In the genomic region with DNA sequence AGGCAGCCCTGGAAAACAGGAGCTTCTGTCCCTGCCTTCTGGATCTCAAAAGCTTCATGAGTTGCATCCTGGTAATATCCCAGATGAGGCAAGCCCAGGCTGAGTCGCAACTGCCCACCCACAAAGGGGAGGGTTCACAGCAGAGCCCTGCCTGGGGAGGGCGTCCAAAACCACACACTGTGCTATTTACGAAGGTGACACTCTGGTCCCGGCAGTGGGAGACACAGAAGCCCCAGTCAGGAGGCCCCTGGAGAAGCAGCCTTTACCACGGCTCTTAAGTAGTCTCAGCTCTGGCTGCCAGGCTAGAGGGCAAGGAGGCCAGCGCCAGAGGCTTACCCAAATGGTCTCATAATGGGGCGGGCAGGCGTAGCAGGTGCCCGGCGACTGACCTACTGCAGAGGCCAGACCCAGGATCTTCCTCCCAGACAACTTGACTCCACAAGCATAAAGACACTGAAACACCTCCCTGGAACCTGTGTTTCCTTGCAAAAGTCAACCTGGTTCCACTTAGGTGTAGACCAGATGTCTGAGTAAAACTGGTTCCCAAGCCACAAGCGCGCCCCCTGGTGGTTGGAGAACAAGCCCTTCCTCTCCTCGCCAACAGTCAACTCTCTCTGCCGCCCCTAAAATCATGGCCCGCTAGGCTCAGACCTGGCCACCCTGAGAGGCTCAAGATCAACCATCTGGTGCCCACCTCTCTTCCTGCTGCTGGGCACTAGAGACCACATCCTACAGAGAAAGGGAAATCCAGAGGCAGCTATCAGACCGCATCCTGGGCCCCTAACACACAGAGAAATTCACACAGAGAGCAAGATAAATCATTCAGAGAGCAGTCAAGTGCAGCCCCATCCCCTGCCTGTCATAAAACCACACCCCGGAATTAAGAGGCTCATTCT, we compare ENCODE assay signal across 1 cellular context.
TF ChIP-seq lines count a peak whose summit lies in the region.

No MANE protein-coding gene starts in this region.

TF ChIP-seq in HepG2, 621 proteins besides CTCF, POLR2A, EP300 and RAD21 (continued from another document and continues in another):
- TF ChIP-seq, protein P1, sequence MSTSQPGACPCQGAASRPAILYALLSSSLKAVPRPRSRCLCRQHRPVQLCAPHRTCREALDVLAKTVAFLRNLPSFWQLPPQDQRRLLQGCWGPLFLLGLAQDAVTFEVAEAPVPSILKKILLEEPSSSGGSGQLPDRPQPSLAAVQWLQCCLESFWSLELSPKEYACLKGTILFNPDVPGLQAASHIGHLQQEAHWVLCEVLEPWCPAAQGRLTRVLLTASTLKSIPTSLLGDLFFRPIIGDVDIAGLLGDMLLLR (CRISPR knock-in tag; IDR thresholded peaks at IDR 0.05): 0 out of 2 replicates have a peak, but pooled peaks have one; percentile 43
- TF ChIP-seq TP53 (CRISPR knock-in tag; conservative IDR thresholded peaks at IDR 0.05): no peak
- TF ChIP-seq ZNF569 (CRISPR knock-in tag; IDR thresholded peaks at IDR 0.05; ENCODE audit: borderline replicate concordance): no peak
- no peak for TF ChIP-seq PTBP1 (IDR thresholded peaks at IDR 0.05; ENCODE audit: low read depth, low read length, poor library complexity, severe bottlenecking)
- TF ChIP-seq SMC3 (IDR thresholded peaks at IDR 0.05; ENCODE audit: low read length): peak; percentile 87
- no peak for TF ChIP-seq ZNF460 (CRISPR knock-in tag; IDR thresholded peaks at IDR 0.05; ENCODE audit: borderline replicate concordance)
- TF ChIP-seq RBFOX2 (IDR thresholded peaks at IDR 0.05; ENCODE audit: low read depth, low read length): peak; percentile 69
- TF ChIP-seq, protein P2, sequence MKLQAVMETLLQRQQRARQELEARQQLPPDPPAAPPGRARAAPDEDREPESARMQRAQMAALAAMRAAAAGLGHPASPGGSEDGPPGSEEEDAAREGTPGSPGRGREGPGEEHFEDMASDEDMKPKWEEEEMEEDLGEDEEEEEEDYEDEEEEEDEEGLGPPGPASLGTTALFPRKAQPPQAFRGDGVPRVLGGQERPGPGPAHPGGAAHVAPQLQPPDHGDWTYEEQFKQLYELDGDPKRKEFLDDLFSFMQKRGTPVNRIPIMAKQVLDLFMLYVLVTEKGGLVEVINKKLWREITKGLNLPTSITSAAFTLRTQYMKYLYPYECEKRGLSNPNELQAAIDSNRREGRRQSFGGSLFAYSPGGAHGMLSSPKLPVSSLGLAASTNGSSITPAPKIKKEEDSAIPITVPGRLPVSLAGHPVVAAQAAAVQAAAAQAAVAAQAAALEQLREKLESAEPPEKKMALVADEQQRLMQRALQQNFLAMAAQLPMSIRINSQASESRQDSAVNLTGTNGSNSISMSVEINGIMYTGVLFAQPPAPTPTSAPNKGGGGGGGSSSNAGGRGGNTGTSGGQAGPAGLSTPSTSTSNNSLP (IDR thresholded peaks at IDR 0.05; ENCODE audit: low read depth, low read length): peak; percentile 39; the same call in 1 of the 2 replicates
- no peak for TF ChIP-seq TBX2 (CRISPR knock-in tag; IDR thresholded peaks at IDR 0.05; ENCODE audit: borderline replicate concordance)
- no peak for TF ChIP-seq CEBPG (CRISPR knock-in tag; IDR thresholded peaks at IDR 0.05)
- TF ChIP-seq KMT2A (CRISPR knock-in tag; IDR thresholded peaks at IDR 0.05): peak; percentile 87
- 0 out of 2 replicates have a peak, but pooled peaks have one; percentile 56 for TF ChIP-seq KLF12 (CRISPR knock-in tag; IDR thresholded peaks at IDR 0.05; ENCODE audit: borderline replicate concordance)
- TF ChIP-seq ZSCAN22 (CRISPR knock-in tag; IDR thresholded peaks at IDR 0.05): no peak
- no peak; the same call in 1 of the 2 replicates for TF ChIP-seq POLR2AphosphoS5 (IDR thresholded peaks at IDR 0.05; ENCODE audit: low read depth, low read length)
- no peak for TF ChIP-seq ZNF317 (CRISPR knock-in tag; IDR thresholded peaks at IDR 0.05)
- TF ChIP-seq ZMYM4 (CRISPR knock-in tag; IDR thresholded peaks at IDR 0.05): peak; percentile 19; the same call in 1 of the 2 replicates
- TF ChIP-seq ZNF205 (CRISPR knock-in tag; IDR thresholded peaks at IDR 0.05): no peak; the same call in 1 of the 2 replicates
- peak; percentile 36; the same call in 1 of the 2 replicates for TF ChIP-seq ZNF619 (CRISPR knock-in tag; IDR thresholded peaks at IDR 0.05)
- TF ChIP-seq, protein P3, sequence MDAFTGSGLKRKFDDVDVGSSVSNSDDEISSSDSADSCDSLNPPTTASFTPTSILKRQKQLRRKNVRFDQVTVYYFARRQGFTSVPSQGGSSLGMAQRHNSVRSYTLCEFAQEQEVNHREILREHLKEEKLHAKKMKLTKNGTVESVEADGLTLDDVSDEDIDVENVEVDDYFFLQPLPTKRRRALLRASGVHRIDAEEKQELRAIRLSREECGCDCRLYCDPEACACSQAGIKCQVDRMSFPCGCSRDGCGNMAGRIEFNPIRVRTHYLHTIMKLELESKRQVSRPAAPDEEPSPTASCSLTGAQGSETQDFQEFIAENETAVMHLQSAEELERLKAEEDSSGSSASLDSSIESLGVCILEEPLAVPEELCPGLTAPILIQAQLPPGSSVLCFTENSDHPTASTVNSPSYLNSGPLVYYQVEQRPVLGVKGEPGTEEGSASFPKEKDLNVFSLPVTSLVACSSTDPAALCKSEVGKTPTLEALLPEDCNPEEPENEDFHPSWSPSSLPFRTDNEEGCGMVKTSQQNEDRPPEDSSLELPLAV (CRISPR knock-in tag; conservative IDR thresholded peaks at IDR 0.05; ENCODE audit: low read depth): no peak
- TF ChIP-seq WIZ (CRISPR knock-in tag; IDR thresholded peaks at IDR 0.05): no peak
- TF ChIP-seq HNRNPUL1 (IDR thresholded peaks at IDR 0.05; ENCODE audit: low read depth, low read length): no peak
- TF ChIP-seq ZEB1 (IDR thresholded peaks at IDR 0.05; ENCODE audit: insufficient replicate concordance, low read depth): no peak
- TF ChIP-seq TOPORS (CRISPR knock-in tag; IDR thresholded peaks at IDR 0.05): 0 out of 2 replicates have a peak, but pooled peaks have one; percentile 66
- TF ChIP-seq MAFG (CRISPR knock-in tag; IDR thresholded peaks at IDR 0.05): no peak
- TF ChIP-seq, protein P4, sequence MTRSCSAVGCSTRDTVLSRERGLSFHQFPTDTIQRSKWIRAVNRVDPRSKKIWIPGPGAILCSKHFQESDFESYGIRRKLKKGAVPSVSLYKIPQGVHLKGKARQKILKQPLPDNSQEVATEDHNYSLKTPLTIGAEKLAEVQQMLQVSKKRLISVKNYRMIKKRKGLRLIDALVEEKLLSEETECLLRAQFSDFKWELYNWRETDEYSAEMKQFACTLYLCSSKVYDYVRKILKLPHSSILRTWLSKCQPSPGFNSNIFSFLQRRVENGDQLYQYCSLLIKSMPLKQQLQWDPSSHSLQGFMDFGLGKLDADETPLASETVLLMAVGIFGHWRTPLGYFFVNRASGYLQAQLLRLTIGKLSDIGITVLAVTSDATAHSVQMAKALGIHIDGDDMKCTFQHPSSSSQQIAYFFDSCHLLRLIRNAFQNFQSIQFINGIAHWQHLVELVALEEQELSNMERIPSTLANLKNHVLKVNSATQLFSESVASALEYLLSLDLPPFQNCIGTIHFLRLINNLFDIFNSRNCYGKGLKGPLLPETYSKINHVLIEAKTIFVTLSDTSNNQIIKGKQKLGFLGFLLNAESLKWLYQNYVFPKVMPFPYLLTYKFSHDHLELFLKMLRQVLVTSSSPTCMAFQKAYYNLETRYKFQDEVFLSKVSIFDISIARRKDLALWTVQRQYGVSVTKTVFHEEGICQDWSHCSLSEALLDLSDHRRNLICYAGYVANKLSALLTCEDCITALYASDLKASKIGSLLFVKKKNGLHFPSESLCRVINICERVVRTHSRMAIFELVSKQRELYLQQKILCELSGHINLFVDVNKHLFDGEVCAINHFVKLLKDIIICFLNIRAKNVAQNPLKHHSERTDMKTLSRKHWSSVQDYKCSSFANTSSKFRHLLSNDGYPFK (CRISPR knock-in tag; IDR thresholded peaks at IDR 0.05; ENCODE audit: borderline replicate concordance): peak; percentile 36; the same call in 1 of the 2 replicates
- TF ChIP-seq ZSCAN30 (CRISPR knock-in tag; IDR thresholded peaks at IDR 0.05): no peak
- no peak for TF ChIP-seq REPIN1 (CRISPR knock-in tag; IDR thresholded peaks at IDR 0.05; ENCODE audit: borderline replicate concordance, low read depth)
- no peak for TF ChIP-seq ZNF777 (CRISPR knock-in tag; IDR thresholded peaks at IDR 0.05)
- 0 out of 2 replicates have a peak, but pooled peaks have one; percentile 38 for TF ChIP-seq ZNF501 (CRISPR knock-in tag; IDR thresholded peaks at IDR 0.05)
- TF ChIP-seq, protein P5, sequence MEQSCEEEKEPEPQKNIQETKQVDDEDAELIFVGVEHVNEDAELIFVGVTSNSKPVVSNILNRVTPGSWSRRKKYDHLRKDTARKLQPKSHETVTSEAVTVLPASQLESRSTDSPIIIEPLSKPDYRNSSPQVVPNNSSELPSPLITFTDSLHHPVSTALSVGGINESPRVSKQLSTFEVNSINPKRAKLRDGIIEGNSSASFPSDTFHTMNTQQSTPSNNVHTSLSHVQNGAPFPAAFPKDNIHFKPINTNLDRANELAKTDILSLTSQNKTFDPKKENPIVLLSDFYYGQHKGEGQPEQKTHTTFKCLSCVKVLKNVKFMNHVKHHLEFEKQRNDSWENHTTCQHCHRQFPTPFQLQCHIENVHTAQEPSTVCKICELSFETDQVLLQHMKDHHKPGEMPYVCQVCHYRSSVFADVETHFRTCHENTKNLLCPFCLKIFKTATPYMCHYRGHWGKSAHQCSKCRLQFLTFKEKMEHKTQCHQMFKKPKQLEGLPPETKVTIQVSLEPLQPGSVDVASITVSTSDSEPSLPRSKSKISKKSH (CRISPR knock-in tag; IDR thresholded peaks at IDR 0.05; ENCODE audit: borderline replicate concordance): no peak
- TF ChIP-seq EED (CRISPR knock-in tag; IDR thresholded peaks at IDR 0.05): 0 out of 2 replicates have a peak, but pooled peaks have one; percentile 49
- TF ChIP-seq LCORL (IDR thresholded peaks at IDR 0.05): no peak
- peak; percentile 57 for TF ChIP-seq LCORL (CRISPR knock-in tag; IDR thresholded peaks at IDR 0.05)
- TF ChIP-seq, protein P6, sequence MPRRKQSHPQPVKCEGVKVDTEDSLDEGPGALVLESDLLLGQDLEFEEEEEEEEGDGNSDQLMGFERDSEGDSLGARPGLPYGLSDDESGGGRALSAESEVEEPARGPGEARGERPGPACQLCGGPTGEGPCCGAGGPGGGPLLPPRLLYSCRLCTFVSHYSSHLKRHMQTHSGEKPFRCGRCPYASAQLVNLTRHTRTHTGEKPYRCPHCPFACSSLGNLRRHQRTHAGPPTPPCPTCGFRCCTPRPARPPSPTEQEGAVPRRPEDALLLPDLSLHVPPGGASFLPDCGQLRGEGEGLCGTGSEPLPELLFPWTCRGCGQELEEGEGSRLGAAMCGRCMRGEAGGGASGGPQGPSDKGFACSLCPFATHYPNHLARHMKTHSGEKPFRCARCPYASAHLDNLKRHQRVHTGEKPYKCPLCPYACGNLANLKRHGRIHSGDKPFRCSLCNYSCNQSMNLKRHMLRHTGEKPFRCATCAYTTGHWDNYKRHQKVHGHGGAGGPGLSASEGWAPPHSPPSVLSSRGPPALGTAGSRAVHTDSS (CRISPR knock-in tag; conservative IDR thresholded peaks at IDR 0.05): 0 out of 2 replicates have a peak, but pooled peaks have one; percentile 42
- no peak; the same call in none of the 2 replicates for TF ChIP-seq CBFB (CRISPR knock-in tag; IDR thresholded peaks at IDR 0.05)
- TF ChIP-seq, protein P7, sequence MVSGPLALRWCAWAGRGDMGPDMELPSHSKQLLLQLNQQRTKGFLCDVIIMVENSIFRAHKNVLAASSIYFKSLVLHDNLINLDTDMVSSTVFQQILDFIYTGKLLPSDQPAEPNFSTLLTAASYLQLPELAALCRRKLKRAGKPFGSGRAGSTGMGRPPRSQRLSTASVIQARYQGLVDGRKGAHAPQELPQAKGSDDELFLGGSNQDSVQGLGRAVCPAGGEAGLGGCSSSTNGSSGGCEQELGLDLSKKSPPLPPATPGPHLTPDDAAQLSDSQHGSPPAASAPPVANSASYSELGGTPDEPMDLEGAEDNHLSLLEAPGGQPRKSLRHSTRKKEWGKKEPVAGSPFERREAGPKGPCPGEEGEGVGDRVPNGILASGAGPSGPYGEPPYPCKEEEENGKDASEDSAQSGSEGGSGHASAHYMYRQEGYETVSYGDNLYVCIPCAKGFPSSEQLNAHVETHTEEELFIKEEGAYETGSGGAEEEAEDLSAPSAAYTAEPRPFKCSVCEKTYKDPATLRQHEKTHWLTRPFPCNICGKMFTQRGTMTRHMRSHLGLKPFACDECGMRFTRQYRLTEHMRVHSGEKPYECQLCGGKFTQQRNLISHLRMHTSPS (CRISPR knock-in tag; IDR thresholded peaks at IDR 0.05; ENCODE audit: low read depth): peak; percentile 39; the same call in 1 of the 2 replicates
- no peak for TF ChIP-seq NRL (CRISPR knock-in tag; IDR thresholded peaks at IDR 0.05; ENCODE audit: borderline replicate concordance)
- TF ChIP-seq SMAD3 (CRISPR knock-in tag; IDR thresholded peaks at IDR 0.05): 0 out of 2 replicates have a peak, but pooled peaks have one; percentile 35
- no peak for TF ChIP-seq SP1 (IDR thresholded peaks at IDR 0.05)
- peak; percentile 33; the same call in 1 of the 2 replicates for TF ChIP-seq SP1 (CRISPR knock-in tag; IDR thresholded peaks at IDR 0.05)
- TF ChIP-seq KLF16 (CRISPR knock-in tag; IDR thresholded peaks at IDR 0.05): peak in 1 of 2 experiments; percentile 64; a peak in 1 of 4 replicates
- TF ChIP-seq ZNF430 (CRISPR knock-in tag; IDR thresholded peaks at IDR 0.05): no peak; the same call in 1 of the 2 replicates
- TF ChIP-seq ZNF773 (CRISPR knock-in tag; IDR thresholded peaks at IDR 0.05; ENCODE audit: borderline replicate concordance): no peak
- no peak for TF ChIP-seq BORCS8-MEF2B (CRISPR knock-in tag; IDR thresholded peaks at IDR 0.05)
- TF ChIP-seq, protein P8, sequence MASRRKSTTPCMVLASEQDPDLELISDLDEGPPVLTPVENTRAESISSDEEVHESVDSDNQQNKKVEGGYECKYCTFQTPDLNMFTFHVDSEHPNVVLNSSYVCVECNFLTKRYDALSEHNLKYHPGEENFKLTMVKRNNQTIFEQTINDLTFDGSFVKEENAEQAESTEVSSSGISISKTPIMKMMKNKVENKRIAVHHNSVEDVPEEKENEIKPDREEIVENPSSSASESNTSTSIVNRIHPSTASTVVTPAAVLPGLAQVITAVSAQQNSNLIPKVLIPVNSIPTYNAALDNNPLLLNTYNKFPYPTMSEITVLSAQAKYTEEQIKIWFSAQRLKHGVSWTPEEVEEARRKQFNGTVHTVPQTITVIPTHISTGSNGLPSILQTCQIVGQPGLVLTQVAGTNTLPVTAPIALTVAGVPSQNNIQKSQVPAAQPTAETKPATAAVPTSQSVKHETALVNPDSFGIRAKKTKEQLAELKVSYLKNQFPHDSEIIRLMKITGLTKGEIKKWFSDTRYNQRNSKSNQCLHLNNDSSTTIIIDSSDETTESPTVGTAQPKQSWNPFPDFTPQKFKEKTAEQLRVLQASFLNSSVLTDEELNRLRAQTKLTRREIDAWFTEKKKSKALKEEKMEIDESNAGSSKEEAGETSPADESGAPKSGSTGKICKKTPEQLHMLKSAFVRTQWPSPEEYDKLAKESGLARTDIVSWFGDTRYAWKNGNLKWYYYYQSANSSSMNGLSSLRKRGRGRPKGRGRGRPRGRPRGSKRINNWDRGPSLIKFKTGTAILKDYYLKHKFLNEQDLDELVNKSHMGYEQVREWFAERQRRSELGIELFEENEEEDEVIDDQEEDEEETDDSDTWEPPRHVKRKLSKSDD (CRISPR knock-in tag; IDR thresholded peaks at IDR 0.05; ENCODE audit: low read depth): no peak
- no peak for TF ChIP-seq MAF1 (CRISPR knock-in tag; IDR thresholded peaks at IDR 0.05; ENCODE audit: borderline replicate concordance)
- TF ChIP-seq ASH2L (IDR thresholded peaks at IDR 0.05; ENCODE audit: insufficient read length, low read depth, low read length): peak; percentile 43
- peak; percentile 57; the same call in 1 of the 2 replicates for TF ChIP-seq ZNF143 (CRISPR knock-in tag; IDR thresholded peaks at IDR 0.05)
- no peak for TF ChIP-seq KMT2B (CRISPR knock-in tag; IDR thresholded peaks at IDR 0.05)
- TF ChIP-seq TARDBP (CRISPR knock-in tag; IDR thresholded peaks at IDR 0.05): 0 out of 2 replicates have a peak, but pooled peaks have one; percentile 21
- peak; percentile 43; the same call in 1 of the 2 replicates for TF ChIP-seq POLR2G (IDR thresholded peaks at IDR 0.05; ENCODE audit: low read depth, low read length)
